ENCODE assay signal across 8 cellular contexts in genomic region chr15:90232941-90233700, GRCh38.
DNase-seq lines count a peak whose midpoint lies in the region; ATAC-seq lines count a peak whose summit lies in the region.

No MANE protein-coding gene starts in this region.

- peak; percentile 83 for DNase-seq in ELF-1 (ENCODE audit: low read depth, low spot score)
- DNase-seq in HuH-7.5 (ENCODE audit: low spot score), result peak; percentile 97
- peak; percentile 76 for DNase-seq in UCSD-AML1 (lab: John Stamatoyannopoulos, UW; ENCODE audit: unreplicated experiment)
- DNase-seq in cerebellar cortex (ENCODE audit: low spot score), result peak; percentile 61
- peak; percentile 80 for DNase-seq in left kidney (ENCODE audit: low read depth, low spot score)
- peak; percentile 62 to 69 for DNase-seq in stimulated activated CD4-positive, alpha-beta T cell treated with anti-CD3 and anti-CD28 coated beads, Interleukin-4, amount 100 ng/mL, for 48 hours (ENCODE audit: low read depth in 2 of 2)
- DNase-seq in NCI-H2029 treated with DMSO at 0.1 percent for 48 hours (lab: John Stamatoyannopoulos, UW), result no peak

- peak; percentile 36 for ATAC-seq in GM21529 (IDR thresholded peaks at IDR 0.05; ENCODE audit: unreplicated experiment)
